Comparison of ENCODE assay signal across 19 cellular contexts in the genomic region with DNA sequence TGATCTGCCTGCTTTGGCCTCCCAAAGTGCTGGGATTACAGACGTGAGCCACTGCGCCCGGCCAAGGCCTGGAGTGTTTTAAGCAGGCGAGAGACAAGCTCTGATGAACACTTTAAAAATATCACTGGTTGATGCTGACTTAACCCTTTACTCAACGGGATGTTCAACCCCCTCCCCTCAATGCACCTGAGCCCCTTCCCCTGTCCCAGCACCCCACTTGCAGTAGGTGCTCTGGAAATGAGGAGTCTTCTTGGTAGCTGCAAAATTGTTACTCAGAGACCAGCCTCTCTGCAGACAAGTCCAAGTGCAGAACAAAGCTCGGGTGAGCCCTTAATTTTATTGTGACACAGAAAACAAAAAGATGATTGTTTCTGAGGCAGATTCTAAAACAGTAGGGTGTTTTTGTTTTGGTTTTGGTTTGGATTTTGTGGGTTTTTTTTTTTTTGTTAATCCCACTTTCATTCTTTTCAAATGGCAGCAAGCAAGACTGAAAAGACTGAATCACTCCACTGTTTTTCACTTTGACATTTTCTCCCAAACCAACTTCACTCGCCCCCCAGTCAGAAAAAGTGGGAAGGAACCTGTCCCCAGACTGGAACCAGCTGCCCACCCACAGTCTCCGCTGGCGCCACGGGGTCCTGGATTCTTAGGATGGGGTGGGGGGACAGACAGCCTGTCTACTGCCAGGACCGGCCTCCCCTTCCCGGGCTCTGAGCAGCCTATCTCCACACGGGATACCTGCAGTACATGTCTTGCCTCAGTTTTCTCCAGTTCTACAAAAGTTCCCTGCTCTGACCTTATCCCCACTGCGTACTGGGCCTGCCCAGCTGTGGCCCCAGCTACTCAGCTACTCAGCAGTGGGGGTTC. TPM values are rescaled to one million over a fixed set of nuclear protein-coding genes. Genes with fewer than 3 reads are reported as not detected.
DNase-seq lines count a peak whose midpoint lies in the region; ATAC-seq and TF ChIP-seq lines count a peak whose summit lies in the region.
"Had no signal": no experiment of that assay in that cellular context is flagged by ENCODE, and none has a peak within 500 bp of the region (broad histone marks: within the 10 kb centered on the region; RNA-seq: fewer than 3 reads in every experiment).

No MANE protein-coding gene starts in this region.

- POLR2A ChIA-PET in OCI-LY7 (lab: Charles Lee) (interaction anchor here (0.7 to 1.9 kb wide), 5 partner anchors 10 to 149 kb away, joined by 3 to 4 read pairs (median 3); partner anchors contain the start of gene PSME3IP1), WTC11 (lab: Charles Lee) (interaction anchor here (1.1 kb wide), 1 partner anchor 10 kb away, joined by 3 read pairs; no protein-coding TSS in a partner anchor)

- H3K4me3 Mint-ChIP-seq in stimulated activated naive CD8-positive, alpha-beta T cell treated with anti-CD3 and anti-CD28 coated beads, Interleukin-15, amount 100 ng/mL, for 72 hours: no peak overlapping the region
- H3K4me3 Mint-ChIP-seq in activated naive CD8-positive, alpha-beta T cell treated with anti-CD3 and anti-CD28 coated beads, Interleukin-2, amount 50 U/mL, for 24 hours: no peak overlapping the region
- no peak overlapping the region for H3K4me3 Mint-ChIP-seq in WTC11
- H3K4me3 Mint-ChIP-seq: natural killer cell treated with Interleukin-12 subunit alpha and Interleukin-12 subunit beta and Interleukin-15 and Interleukin-18, amount 100 ng/mL, for 72 hours had no signal

- H3K9me3 Mint-ChIP-seq in stimulated activated naive CD8-positive, alpha-beta T cell treated with anti-CD3 and anti-CD28 coated beads, Interleukin-15, amount 100 ng/mL, for 72 hours: no peaks in the 10 kb centered on the region
- H3K9me3 Mint-ChIP-seq in activated naive CD8-positive, alpha-beta T cell treated with anti-CD3 and anti-CD28 coated beads, Interleukin-2, amount 50 U/mL, for 24 hours: no peaks in the 10 kb centered on the region
- H3K9me3 Mint-ChIP-seq in WTC11: no peaks in the 10 kb centered on the region
- H3K9me3 Mint-ChIP-seq: natural killer cell treated with Interleukin-12 subunit alpha and Interleukin-12 subunit beta and Interleukin-15 and Interleukin-18, amount 100 ng/mL, for 72 hours had no signal

- H3K36me3 Mint-ChIP-seq in activated naive CD8-positive, alpha-beta T cell treated with anti-CD3 and anti-CD28 coated beads, Interleukin-2, amount 50 U/mL, for 24 hours (ENCODE audit: low read depth): no peaks in the 10 kb centered on the region
- H3K36me3 Mint-ChIP-seq in WTC11: no peaks in the 10 kb centered on the region
- H3K36me3 Mint-ChIP-seq: natural killer cell treated with Interleukin-12 subunit alpha and Interleukin-12 subunit beta and Interleukin-15 and Interleukin-18, amount 100 ng/mL, for 72 hours had no signal

- ATAC-seq in stimulated activated naive CD8-positive, alpha-beta T cell treated with anti-CD3 and anti-CD28 coated beads, Interleukin-15, amount 100 ng/mL, for 72 hours: peak; percentile 11
- no peak for ATAC-seq in stimulated activated naive CD8-positive, alpha-beta T cell treated with anti-CD3 and anti-CD28 coated beads, Interleukin-15, Interleukin-2, amounts not matched to agents 100 U/mL and 50 U/mL, for 24 hours
- peak; percentile 33 for ATAC-seq in activated naive CD8-positive, alpha-beta T cell treated with anti-CD3 and anti-CD28 coated beads, Interleukin-2, amount 50 U/mL, for 24 hours
- ATAC-seq in WTC11: no peak
- ATAC-seq: foreskin keratinocyte, lower lobe of right lung, PC-3 had no signal

- BruUV-seq in OCI-LY7 (replicated peaks; lab: Mats Ljungman, UMichigan): no TSS peak

- no peak overlapping the region for H3K27ac ChIP-seq in OCI-LY7 (ENCODE audit: low read depth, low read length, poor library complexity, severe bottlenecking)
- H3K27ac ChIP-seq: BLaER1 treated with 17β-estradiol and CSF1 and Interleukin-3, amounts not matched to agents 10 nM and 100 nM; foreskin keratinocyte; lower lobe of right lung; thoracic aorta had no signal

- no peak overlapping the region for H3K4me3 ChIP-seq in OCI-LY7 (ENCODE audit: low read depth, low read length, poor library complexity, severe bottlenecking)
- H3K4me3 ChIP-seq: adrenal gland; BLaER1 treated with 17β-estradiol and CSF1 and Interleukin-3, amounts not matched to agents 10 nM and 100 nM; lower lobe of right lung; thoracic aorta had no signal

- no peaks in the 10 kb centered on the region for H3K36me3 ChIP-seq in OCI-LY7 (ENCODE audit: insufficient read depth, low read length)
- H3K36me3 ChIP-seq: adrenal gland; BLaER1 treated with 17β-estradiol and CSF1 and Interleukin-3, amounts not matched to agents 10 nM and 100 nM; lower lobe of right lung; thoracic aorta had no signal

- no peaks in the 10 kb centered on the region for H4K20me1 ChIP-seq in OCI-LY7 (ENCODE audit: insufficient read depth, low read length)
- H4K20me1 ChIP-seq: BLaER1 treated with 17β-estradiol and CSF1 and Interleukin-3, amounts not matched to agents 10 nM and 100 nM had no signal

- TF ChIP-seq CTCF in OCI-LY7 (conservative IDR thresholded peaks at IDR 0.05; ENCODE audit: low read length): no peak
- TF ChIP-seq CTCF in WTC11 (IDR thresholded peaks at IDR 0.05): no peak

- H3K4me1 Mint-ChIP-seq in stimulated activated naive CD8-positive, alpha-beta T cell treated with anti-CD3 and anti-CD28 coated beads, Interleukin-15, amount 100 ng/mL, for 72 hours: peaks cover 26% of the 10 kb centered on the region
- peaks cover 13% of the 10 kb centered on the region for H3K4me1 Mint-ChIP-seq in activated naive CD8-positive, alpha-beta T cell treated with anti-CD3 and anti-CD28 coated beads, Interleukin-2, amount 50 U/mL, for 24 hours
- no peaks in the 10 kb centered on the region for H3K4me1 Mint-ChIP-seq in WTC11

- intact Hi-C loops in OCI-LY7 (cut with micrococcal nuclease; ENCODE audit: unreplicated experiment): no loop called here

- H3K27ac Mint-ChIP-seq in stimulated activated naive CD8-positive, alpha-beta T cell treated with anti-CD3 and anti-CD28 coated beads, Interleukin-15, amount 100 ng/mL, for 72 hours: peak overlapping the region; percentile 14 to 89
- no peak overlapping the region for H3K27ac Mint-ChIP-seq in activated naive CD8-positive, alpha-beta T cell treated with anti-CD3 and anti-CD28 coated beads, Interleukin-2, amount 50 U/mL, for 24 hours
- H3K27ac Mint-ChIP-seq in WTC11: no peak overlapping the region
- H3K27ac Mint-ChIP-seq: natural killer cell treated with Interleukin-12 subunit alpha and Interleukin-12 subunit beta and Interleukin-15 and Interleukin-18, amount 100 ng/mL, for 72 hours had no signal

- H3K27me3 Mint-ChIP-seq in stimulated activated naive CD8-positive, alpha-beta T cell treated with anti-CD3 and anti-CD28 coated beads, Interleukin-15, amount 100 ng/mL, for 72 hours: peaks cover 8% of the 10 kb centered on the region
- H3K27me3 Mint-ChIP-seq in activated naive CD8-positive, alpha-beta T cell treated with anti-CD3 and anti-CD28 coated beads, Interleukin-2, amount 50 U/mL, for 24 hours: peaks cover 4% of the 10 kb centered on the region
- H3K27me3 Mint-ChIP-seq in WTC11 (ENCODE audit: low read depth): peaks cover 16% of the 10 kb centered on the region

- H3K79me2 ChIP-seq in OCI-LY7 (ENCODE audit: insufficient read depth, low read depth, low read length): no peaks in the 10 kb centered on the region

- DNase-seq in stimulated activated naive CD8-positive, alpha-beta T cell treated with anti-CD3 and anti-CD28 coated beads, Interleukin-15, amount 100 ng/mL, for 72 hours: no peak
- no peak for DNase-seq in stimulated activated naive CD8-positive, alpha-beta T cell treated with anti-CD3 and anti-CD28 coated beads, Interleukin-15, Interleukin-2, amounts not matched to agents 100 U/mL and 50 U/mL, for 24 hours
- no peak for DNase-seq in activated naive CD8-positive, alpha-beta T cell treated with anti-CD3 and anti-CD28 coated beads, Interleukin-2, amount 50 U/mL, for 24 hours
- DNase-seq in medulla oblongata (ENCODE audit: extremely low spot score) (peak; percentile 85), NCI-H1105 treated with DMSO at 0.1 percent for 48 hours (lab: John Stamatoyannopoulos, UW) (no peak), OCI-LY7 (ENCODE audit: low spot score) (no peak), WTC11 (ENCODE audit: low spot score) (no peak)
- no peak for DNase-seq in stimulated activated naive CD4-positive, alpha-beta T cell (lab: John Stamatoyannopoulos, UW)
- DNase-seq: DMS79, foreskin keratinocyte, lower lobe of right lung, NCI-H2029, NCI-H524 treated with DMSO at 0.1 percent for 48 hours, PC-3, retina had no signal

- H3K4me1 ChIP-seq in OCI-LY7 (ENCODE audit: insufficient read depth, low read length, poor library complexity, severe bottlenecking): no peaks in the 10 kb centered on the region
- H3K4me1 ChIP-seq: foreskin keratinocyte, lower lobe of right lung had no signal

- CTCF ChIA-PET in OCI-LY7 (lab: Charles Lee; ENCODE audit: unreplicated experiment): no interaction called here
- CTCF ChIA-PET in WTC11 (lab: Charles Lee): interaction anchor here (0.9 kb wide), 1 partner anchor 11 kb away, joined by 3 read pairs; no protein-coding TSS in a partner anchor

- no peak overlapping the region for H3K4me2 ChIP-seq in OCI-LY7 (ENCODE audit: low read length)

- H3K9me2 ChIP-seq in OCI-LY7 (ENCODE audit: insufficient read depth, low read length): no peaks in the 10 kb centered on the region

- H3K9me3 ChIP-seq in OCI-LY7 (ENCODE audit: low read length): no peaks in the 10 kb centered on the region
- H3K9me3 ChIP-seq: adrenal gland; BLaER1 treated with 17β-estradiol and CSF1 and Interleukin-3, amounts not matched to agents 10 nM and 100 nM; lower lobe of right lung; thoracic aorta had no signal

- H2AFZ ChIP-seq in OCI-LY7 (ENCODE audit: low read length): no peak overlapping the region

TF ChIP-seq in WTC11, 78 proteins besides CTCF, POLR2A, EP300 and RAD21 (continues in another document):
- TF ChIP-seq SMAD3 (CRISPR knock-in tag; IDR thresholded peaks at IDR 0.05; ENCODE audit: borderline replicate concordance): no peak
- TF ChIP-seq NR1H2 (CRISPR knock-in tag; IDR thresholded peaks at IDR 0.05): no peak
- TF ChIP-seq ZNF396 (CRISPR knock-in tag; IDR thresholded peaks at IDR 0.05; ENCODE audit: borderline replicate concordance): no peak
- TF ChIP-seq SOX15 (CRISPR knock-in tag; IDR thresholded peaks at IDR 0.05): no peak
- TF ChIP-seq ZNF263 (CRISPR knock-in tag; IDR thresholded peaks at IDR 0.05; ENCODE audit: low read depth): no peak

RNA-seq across cellular contexts. Expression of gene PLLP, which starts 5.2 kb away (rescaled TPM):
- 0.08 and 0.22 TPM in 2 replicates for total RNA-seq in OCI-LY7 (2014; rRNA removed; shearing (Covaris generic))
- not detected in 2 replicates for total RNA-seq in OCI-LY7 (2022)
- 2.8 to 3.4 TPM (median 3.2 TPM) in 3 replicates for total RNA-seq in WTC11 (2021)

RNA-seq across cellular contexts. Expression of gene ARL2BP, which starts 44.6 kb away (rescaled TPM):
- 25.4 and 26.6 TPM in 2 replicates for total RNA-seq in OCI-LY7 (2014; rRNA removed; shearing (Covaris generic))
- total RNA-seq in OCI-LY7 (2022) (31.2 and 35.7 TPM in 2 replicates), WTC11 (2021) (10.6 to 12.4 TPM (median 12.3 TPM) in 3 replicates)

Comparison
In these comparisons a context has a peak if more than half of its experiments do, and no peak if none do; other contexts are left out.
1. ATAC-seq: peak in stimulated activated naive CD8-positive, alpha-beta T cell treated with anti-CD3 and anti-CD28 coated beads, Interleukin-15, amount 100 ng/mL, for 72 hours (single experiment) and activated naive CD8-positive, alpha-beta T cell treated with anti-CD3 and anti-CD28 coated beads, Interleukin-2, amount 50 U/mL, for 24 hours (single experiment); none in stimulated activated naive CD8-positive, alpha-beta T cell treated with anti-CD3 and anti-CD28 coated beads, Interleukin-15, Interleukin-2, amounts not matched to agents 100 U/mL and 50 U/mL, for 24 hours (single experiment) and WTC11 (single experiment).
2. H3K27ac Mint-ChIP-seq: peak in stimulated activated naive CD8-positive, alpha-beta T cell treated with anti-CD3 and anti-CD28 coated beads, Interleukin-15, amount 100 ng/mL, for 72 hours (2 of 2); none in activated naive CD8-positive, alpha-beta T cell treated with anti-CD3 and anti-CD28 coated beads, Interleukin-2, amount 50 U/mL, for 24 hours (single experiment) and WTC11 (single experiment).